ENCODE assay signal across 8 cellular contexts in genomic region chr1:223775711-223776074, GRCh38.
DNase-seq lines count a peak whose midpoint lies in the region; ATAC-seq and TF ChIP-seq lines count a peak whose summit lies in the region.
"Had no signal": no experiment of that assay in that cellular context is flagged by ENCODE, and none has a peak within 500 bp of the region (broad histone marks: within the 10 kb centered on the region; RNA-seq: fewer than 3 reads in every experiment).

No MANE protein-coding gene starts in this region.

- no peaks in the 10 kb centered on the region for H3K27me3 Mint-ChIP-seq in CD4-positive, alpha-beta memory T cell
- no peaks in the 10 kb centered on the region for H3K27me3 Mint-ChIP-seq in nephron (ENCODE audit: low read depth)

- CTCF ChIA-PET in CD4-positive, alpha-beta memory T cell (lab: Charles Lee; ENCODE audit: partially characterized antibody) = interaction anchor here (1.5 to 5.0 kb wide), 3 partner anchors 26 to 77 kb away, joined by 3 to 18 read pairs (median 8); no protein-coding TSS in a partner anchor
- CTCF ChIA-PET in mammary epithelial cell (lab: Charles Lee; ENCODE audit: low non-redundant PET) = interaction anchor here (0.6 kb wide), 1 partner anchor 73 kb away, joined by 3 read pairs; no protein-coding TSS in a partner anchor

- peaks cover 48 to 88% of the 10 kb centered on the region in 2 donors for H3K36me3 Mint-ChIP-seq in CD4-positive, alpha-beta memory T cell
- peaks cover 88% of the 10 kb centered on the region for H3K36me3 Mint-ChIP-seq in nephron (ENCODE audit: low read depth)

- H3K9ac ChIP-seq in Loucy (ENCODE audit: low read depth, low read length, poor library complexity, severe bottlenecking) (no peak overlapping the region), mammary epithelial cell (ENCODE audit: insufficient read depth, low read length) (no peak overlapping the region)

- intact Hi-C loops in CD4-positive, alpha-beta memory T cell (cut with micrococcal nuclease) = loop anchor here (5.0 kb wide), 1 partner anchor 52 kb away; no protein-coding TSS in a partner anchor
- intact Hi-C loops in mammary epithelial cell (cut with micrococcal nuclease) = loop anchor here (2.0 to 5.0 kb wide), 3 partner anchors 63 to 77 kb away; partner anchors contain the start of genes CAPN2 and TP53BP2

- no peaks in the 10 kb centered on the region for H3K27me3 ChIP-seq in CD4-positive, alpha-beta memory T cell (ENCODE audit: insufficient read depth, low read length)
- H3K27me3 ChIP-seq in Loucy (ENCODE audit: insufficient read depth, low read length, poor library complexity, severe bottlenecking) (no peaks in the 10 kb centered on the region), mammary epithelial cell (ENCODE audit: insufficient read depth, low read length) (no peaks in the 10 kb centered on the region)

- H3K9me3 ChIP-seq in CD4-positive, alpha-beta memory T cell (ENCODE audit: control insufficient read depth in 1 of 2, low read length in 2 of 2) = no peaks in the 10 kb centered on the region
- H3K9me3 ChIP-seq in Loucy (ENCODE audit: insufficient read depth, low read depth, low read length) = no peaks in the 10 kb centered on the region
- H3K9me3 ChIP-seq in mammary epithelial cell (replicated peaks; ENCODE audit: insufficient read depth, low read length) = no peaks in the 10 kb centered on the region

- H2AFZ ChIP-seq in Loucy (ENCODE audit: low read length) (no peak overlapping the region), mammary epithelial cell (ENCODE audit: low read depth, low read length) (no peak overlapping the region)

- no peaks in the 10 kb centered on the region for H3K9me2 ChIP-seq in Loucy (replicated peaks; ENCODE audit: low read depth, low read length)

- POLR2A ChIA-PET in CD4-positive, alpha-beta memory T cell (lab: Charles Lee; ENCODE audit: partially characterized antibody) = interaction anchor here (1.1 to 2.1 kb wide), 2 partner anchors 70 to 1063 kb away, joined by 5 to 9 read pairs; partner anchors contain the start of genes AIDA, BROX and TP53BP2

- H4K20me1 ChIP-seq in Loucy (ENCODE audit: insufficient read depth, low read length, poor library complexity, severe bottlenecking) (no peaks in the 10 kb centered on the region), mammary epithelial cell (ENCODE audit: insufficient read depth, low read length) (no peaks in the 10 kb centered on the region)

- peaks cover 19 to 36% (median 24%) of the 10 kb centered on the region in 4 donors for H3K4me1 Mint-ChIP-seq in CD4-positive, alpha-beta memory T cell
- H3K4me1 Mint-ChIP-seq in nephron = peaks cover 48% of the 10 kb centered on the region

- ATAC-seq in GM21528 (IDR thresholded peaks at IDR 0.05; ENCODE audit: low FRiP score, unreplicated experiment) = no peak
- ATAC-seq in HG02678 (IDR thresholded peaks at IDR 0.05; ENCODE audit: unreplicated experiment) = no peak

- dilution Hi-C loops in mammary epithelial cell (cut with HindIII; ENCODE audit: low sequenced_read_pairs) = no loop called here

- H3K27ac ChIP-seq in CD4-positive, alpha-beta memory T cell (ENCODE audit: low read depth, low read length) = no peak overlapping the region
- peak overlapping the region; percentile 37 for H3K27ac ChIP-seq in mammary epithelial cell (ENCODE audit: insufficient read depth, low read depth, low read length)

- H3K27ac Mint-ChIP-seq in CD4-positive, alpha-beta memory T cell = peak overlapping the region; percentile 81 to 94 (median 85)
- peak overlapping the region in 2 of 3 experiments; percentile 30 to 52 for H3K27ac Mint-ChIP-seq in nephron

- WGBS in mammary epithelial cell (ENCODE audit: low coverage, missing lambda C conversion rate) = 83% methylated on average over 1 of the region's 1 CpG

- 0 out of 2 replicates have a peak, but pooled peaks cover 3% of the 10 kb centered on the region for H3F3A ChIP-seq in Loucy (ENCODE audit: low read depth)

- H3K4me1 ChIP-seq in CD4-positive, alpha-beta memory T cell (ENCODE audit: insufficient read depth, low read length) = peaks cover 15% of the 10 kb centered on the region
- H3K4me1 ChIP-seq in Loucy (ENCODE audit: insufficient read depth, low read length, poor library complexity, severe bottlenecking) (peaks cover 20% of the 10 kb centered on the region), mammary epithelial cell (ENCODE audit: insufficient read depth, low read length) (peaks cover 45% of the 10 kb centered on the region)

- H3K9me3 Mint-ChIP-seq in CD4-positive, alpha-beta memory T cell = peaks cover 0 to 2% (median 0%) of the 10 kb centered on the region in 8 donors
- no peaks in the 10 kb centered on the region for H3K9me3 Mint-ChIP-seq in nephron

- in situ Hi-C loops in mammary epithelial cell (cut with MboI; ENCODE audit: low sequenced_read_pairs in 2 of 2) = no loop called here

- H3K4me2 ChIP-seq in Loucy (ENCODE audit: low read depth, low read length, poor library complexity, severe bottlenecking) = peak overlapping the region; percentile 45
- peak overlapping the region; percentile 2 for H3K4me2 ChIP-seq in mammary epithelial cell (ENCODE audit: insufficient read depth, low read depth, low read length)

- H3K4me3 ChIP-seq in CD4-positive, alpha-beta memory T cell (ENCODE audit: low read length in 2 of 2) = no peak overlapping the region
- H3K4me3 ChIP-seq in Loucy (ENCODE audit: low read length, poor library complexity, severe bottlenecking) = no peak overlapping the region
- H3K4me3 ChIP-seq in mammary epithelial cell (replicated peaks in 1 of 3; ENCODE audit: insufficient read depth in 1 of 3, low read depth in 2 of 3, low read length in 3 of 3) = no peak overlapping the region

- peaks cover 71% of the 10 kb centered on the region for H3K36me3 ChIP-seq in CD4-positive, alpha-beta memory T cell (ENCODE audit: insufficient read depth, low read length)
- H3K36me3 ChIP-seq in Loucy (ENCODE audit: insufficient read depth, low read length) = peaks cover 27% of the 10 kb centered on the region; the same call in 1 of the 2 replicates
- peaks cover 47% of the 10 kb centered on the region for H3K36me3 ChIP-seq in mammary epithelial cell (ENCODE audit: insufficient read depth, low read length)

- peak overlapping the region in 2 of 8 donors; percentile 4 to 72 for H3K4me3 Mint-ChIP-seq in CD4-positive, alpha-beta memory T cell
- no peak overlapping the region for H3K4me3 Mint-ChIP-seq in nephron

- TF ChIP-seq CTCF in Loucy (conservative IDR thresholded peaks at IDR 0.05; ENCODE audit: low read length) = no peak
- no peak for TF ChIP-seq CTCF in mammary epithelial cell (conservative IDR thresholded peaks at IDR 0.05 in 1 of 2, IDR thresholded peaks at IDR 0.05 in 1 of 2; ENCODE audit: extremely low read depth in 1 of 2, insufficient read depth in 1 of 2, low read depth in 1 of 2, low read length in 2 of 2)
- TF ChIP-seq CTCF in nephron (IDR thresholded peaks at IDR 0.05; ENCODE audit: unreplicated experiment in 3 of 3) = no peak

- DNase-seq in CD4-positive, alpha-beta memory T cell = no peak
- DNase-seq in mammary epithelial cell (no peak), activated gamma-delta T cell (lab: John Stamatoyannopoulos, UW) (no peak)
- DNase-seq: NCI-H2107 had no signal

- BruUV-seq in mammary epithelial cell (replicated peaks; lab: Mats Ljungman, UMichigan) = TSS peak; percentile 22

- no peaks in the 10 kb centered on the region for H3K79me2 ChIP-seq in Loucy (ENCODE audit: insufficient read depth, low read length)
- H3K79me2 ChIP-seq in mammary epithelial cell (ENCODE audit: insufficient read depth, low read length) = no peaks in the 10 kb centered on the region
